ENCODE assay signal across 1 cellular context in the genomic region with DNA sequence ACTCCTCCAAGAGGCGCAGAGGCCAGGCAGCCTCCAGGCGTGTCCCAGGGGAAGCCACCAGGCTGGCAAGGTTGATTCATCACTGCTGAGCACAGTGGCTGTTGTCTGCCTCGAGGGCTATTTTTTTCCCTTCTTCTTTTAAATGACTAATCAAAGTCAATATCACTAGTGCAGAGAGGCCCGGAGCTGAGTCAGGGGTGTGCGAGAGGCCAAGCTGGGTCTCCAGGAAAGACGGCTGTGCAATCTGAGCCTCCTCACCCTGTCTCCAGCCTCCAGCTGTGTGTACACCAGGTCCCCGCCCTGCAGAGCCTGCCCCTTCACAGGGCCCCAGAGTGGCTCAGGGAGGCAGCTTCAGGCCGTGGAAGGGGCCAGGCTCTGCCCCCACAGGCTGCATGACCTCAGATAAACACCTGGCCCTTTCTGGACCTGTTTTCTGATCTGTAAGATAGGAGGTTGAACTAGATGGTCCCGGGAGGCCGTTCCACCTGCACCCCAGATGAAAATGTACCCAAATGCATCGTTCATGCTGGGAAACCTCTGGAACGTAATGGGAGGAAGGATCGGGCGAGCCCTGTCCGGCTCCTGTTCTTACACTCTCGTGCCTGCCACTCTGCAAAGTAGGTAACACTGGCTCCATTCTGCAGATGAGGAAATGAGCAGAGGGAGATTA.
TF ChIP-seq lines count a peak whose summit lies in the region.

No MANE protein-coding gene starts in this region.

TF ChIP-seq in K562, 482 proteins besides CTCF, POLR2A, EP300 and RAD21 (continued from another document and continues in another):
- TF ChIP-seq, protein P1, sequence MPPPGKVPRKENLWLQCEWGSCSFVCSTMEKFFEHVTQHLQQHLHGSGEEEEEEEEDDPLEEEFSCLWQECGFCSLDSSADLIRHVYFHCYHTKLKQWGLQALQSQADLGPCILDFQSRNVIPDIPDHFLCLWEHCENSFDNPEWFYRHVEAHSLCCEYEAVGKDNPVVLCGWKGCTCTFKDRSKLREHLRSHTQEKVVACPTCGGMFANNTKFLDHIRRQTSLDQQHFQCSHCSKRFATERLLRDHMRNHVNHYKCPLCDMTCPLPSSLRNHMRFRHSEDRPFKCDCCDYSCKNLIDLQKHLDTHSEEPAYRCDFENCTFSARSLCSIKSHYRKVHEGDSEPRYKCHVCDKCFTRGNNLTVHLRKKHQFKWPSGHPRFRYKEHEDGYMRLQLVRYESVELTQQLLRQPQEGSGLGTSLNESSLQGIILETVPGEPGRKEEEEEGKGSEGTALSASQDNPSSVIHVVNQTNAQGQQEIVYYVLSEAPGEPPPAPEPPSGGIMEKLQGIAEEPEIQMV (tag; conservative IDR thresholded peaks at IDR 0.05; ENCODE audit: low read depth): no peak
- no peak for TF ChIP-seq PHF8 (IDR thresholded peaks at IDR 0.05; ENCODE audit: borderline replicate concordance, low read length)
- TF ChIP-seq ZNF311 (CRISPR knock-in tag; IDR thresholded peaks at IDR 0.05): no peak
- TF ChIP-seq HNRNPL (IDR thresholded peaks at IDR 0.05; ENCODE audit: low read depth, low read length): no peak
- TF ChIP-seq, protein P2, sequence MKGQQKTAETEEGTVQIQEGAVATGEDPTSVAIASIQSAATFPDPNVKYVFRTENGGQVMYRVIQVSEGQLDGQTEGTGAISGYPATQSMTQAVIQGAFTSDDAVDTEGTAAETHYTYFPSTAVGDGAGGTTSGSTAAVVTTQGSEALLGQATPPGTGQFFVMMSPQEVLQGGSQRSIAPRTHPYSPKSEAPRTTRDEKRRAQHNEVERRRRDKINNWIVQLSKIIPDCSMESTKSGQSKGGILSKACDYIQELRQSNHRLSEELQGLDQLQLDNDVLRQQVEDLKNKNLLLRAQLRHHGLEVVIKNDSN (CRISPR knock-in tag; IDR thresholded peaks at IDR 0.05): no peak
- TF ChIP-seq ZNF347 (CRISPR knock-in tag; IDR thresholded peaks at IDR 0.05; ENCODE audit: low read depth): 0 out of 2 replicates have a peak, but pooled peaks have one; percentile 61
- no peak for TF ChIP-seq ADNP (tag; IDR thresholded peaks at IDR 0.05)
- TF ChIP-seq ZC3H11A (IDR thresholded peaks at IDR 0.05; ENCODE audit: low read depth, low read length): no peak
- peak; percentile 93 for TF ChIP-seq POLR2AphosphoS5 (IDR thresholded peaks at IDR 0.05; ENCODE audit: control insufficient read depth, insufficient read depth, low read depth, low read length)
- TF ChIP-seq, protein P3, sequence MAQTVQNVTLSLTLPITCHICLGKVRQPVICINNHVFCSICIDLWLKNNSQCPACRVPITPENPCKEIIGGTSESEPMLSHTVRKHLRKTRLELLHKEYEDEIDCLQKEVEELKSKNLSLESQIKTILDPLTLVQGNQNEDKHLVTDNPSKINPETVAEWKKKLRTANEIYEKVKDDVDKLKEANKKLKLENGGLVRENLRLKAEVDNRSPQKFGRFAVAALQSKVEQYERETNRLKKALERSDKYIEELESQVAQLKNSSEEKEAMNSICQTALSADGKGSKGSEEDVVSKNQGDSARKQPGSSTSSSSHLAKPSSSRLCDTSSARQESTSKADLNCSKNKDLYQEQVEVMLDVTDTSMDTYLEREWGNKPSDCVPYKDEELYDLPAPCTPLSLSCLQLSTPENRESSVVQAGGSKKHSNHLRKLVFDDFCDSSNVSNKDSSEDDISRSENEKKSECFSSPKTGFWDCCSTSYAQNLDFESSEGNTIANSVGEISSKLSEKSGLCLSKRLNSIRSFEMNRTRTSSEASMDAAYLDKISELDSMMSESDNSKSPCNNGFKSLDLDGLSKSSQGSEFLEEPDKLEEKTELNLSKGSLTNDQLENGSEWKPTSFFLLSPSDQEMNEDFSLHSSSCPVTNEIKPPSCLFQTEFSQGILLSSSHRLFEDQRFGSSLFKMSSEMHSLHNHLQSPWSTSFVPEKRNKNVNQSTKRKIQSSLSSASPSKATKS (CRISPR knock-in tag; IDR thresholded peaks at IDR 0.05): no peak
- TF ChIP-seq, protein P4, sequence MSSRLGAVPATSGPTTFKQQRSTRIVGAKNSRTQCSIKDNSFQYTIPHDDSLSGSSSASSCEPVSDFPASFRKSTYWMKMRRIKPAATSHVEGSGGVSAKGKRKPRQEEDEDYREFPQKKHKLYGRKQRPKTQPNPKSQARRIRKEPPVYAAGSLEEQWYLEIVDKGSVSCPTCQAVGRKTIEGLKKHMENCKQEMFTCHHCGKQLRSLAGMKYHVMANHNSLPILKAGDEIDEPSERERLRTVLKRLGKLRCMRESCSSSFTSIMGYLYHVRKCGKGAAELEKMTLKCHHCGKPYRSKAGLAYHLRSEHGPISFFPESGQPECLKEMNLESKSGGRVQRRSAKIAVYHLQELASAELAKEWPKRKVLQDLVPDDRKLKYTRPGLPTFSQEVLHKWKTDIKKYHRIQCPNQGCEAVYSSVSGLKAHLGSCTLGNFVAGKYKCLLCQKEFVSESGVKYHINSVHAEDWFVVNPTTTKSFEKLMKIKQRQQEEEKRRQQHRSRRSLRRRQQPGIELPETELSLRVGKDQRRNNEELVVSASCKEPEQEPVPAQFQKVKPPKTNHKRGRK (tag; IDR thresholded peaks at IDR 0.05): no peak
- TF ChIP-seq ZNF3 (CRISPR knock-in tag; IDR thresholded peaks at IDR 0.05): no peak
- no peak for TF ChIP-seq ZNF133 (CRISPR knock-in tag; IDR thresholded peaks at IDR 0.05)
- no peak for TF ChIP-seq SRSF1 (IDR thresholded peaks at IDR 0.05; ENCODE audit: low read depth, low read length)
- TF ChIP-seq DDX20 (tag; IDR thresholded peaks at IDR 0.05; ENCODE audit: low read depth): no peak
- no peak for TF ChIP-seq ARHGAP35 (IDR thresholded peaks at IDR 0.05; ENCODE audit: partially characterized antibody)
- no peak for TF ChIP-seq LARP7 (IDR thresholded peaks at IDR 0.05)
- TF ChIP-seq SIX5 (IDR thresholded peaks at IDR 0.05; ENCODE audit: borderline replicate concordance in 1 of 2, insufficient read depth in 1 of 2, low read depth in 1 of 2, low read length in 2 of 2): no peak
- TF ChIP-seq ESRRA (IDR thresholded peaks at IDR 0.05; ENCODE audit: borderline replicate concordance, low read depth): no peak
- TF ChIP-seq SP2 (IDR thresholded peaks at IDR 0.05; ENCODE audit: extremely low read depth, low read depth, low read length, poor library complexity, severe bottlenecking): no peak
- TF ChIP-seq, protein P5, sequence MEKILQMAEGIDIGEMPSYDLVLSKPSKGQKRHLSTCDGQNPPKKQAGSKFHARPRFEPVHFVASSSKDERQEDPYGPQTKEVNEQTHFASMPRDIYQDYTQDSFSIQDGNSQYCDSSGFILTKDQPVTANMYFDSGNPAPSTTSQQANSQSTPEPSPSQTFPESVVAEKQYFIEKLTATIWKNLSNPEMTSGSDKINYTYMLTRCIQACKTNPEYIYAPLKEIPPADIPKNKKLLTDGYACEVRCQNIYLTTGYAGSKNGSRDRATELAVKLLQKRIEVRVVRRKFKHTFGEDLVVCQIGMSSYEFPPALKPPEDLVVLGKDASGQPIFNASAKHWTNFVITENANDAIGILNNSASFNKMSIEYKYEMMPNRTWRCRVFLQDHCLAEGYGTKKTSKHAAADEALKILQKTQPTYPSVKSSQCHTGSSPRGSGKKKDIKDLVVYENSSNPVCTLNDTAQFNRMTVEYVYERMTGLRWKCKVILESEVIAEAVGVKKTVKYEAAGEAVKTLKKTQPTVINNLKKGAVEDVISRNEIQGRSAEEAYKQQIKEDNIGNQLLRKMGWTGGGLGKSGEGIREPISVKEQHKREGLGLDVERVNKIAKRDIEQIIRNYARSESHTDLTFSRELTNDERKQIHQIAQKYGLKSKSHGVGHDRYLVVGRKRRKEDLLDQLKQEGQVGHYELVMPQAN (IDR thresholded peaks at IDR 0.05; ENCODE audit: borderline replicate concordance): no peak
- peak; percentile 93 for TF ChIP-seq SOX6 (IDR thresholded peaks at IDR 0.05)
- no peak for TF ChIP-seq ZNF140 (CRISPR knock-in tag; IDR thresholded peaks at IDR 0.05)
- peak; percentile 75 to 77; a peak in 3 of 4 replicates for TF ChIP-seq TBL1XR1 (IDR thresholded peaks at IDR 0.05; ENCODE audit: low read length in 2 of 2)
- TF ChIP-seq MBD2 (IDR thresholded peaks at IDR 0.05; ENCODE audit: borderline replicate concordance, low read depth): no peak; the same call in 1 of the 2 replicates
- TF ChIP-seq, protein P6, sequence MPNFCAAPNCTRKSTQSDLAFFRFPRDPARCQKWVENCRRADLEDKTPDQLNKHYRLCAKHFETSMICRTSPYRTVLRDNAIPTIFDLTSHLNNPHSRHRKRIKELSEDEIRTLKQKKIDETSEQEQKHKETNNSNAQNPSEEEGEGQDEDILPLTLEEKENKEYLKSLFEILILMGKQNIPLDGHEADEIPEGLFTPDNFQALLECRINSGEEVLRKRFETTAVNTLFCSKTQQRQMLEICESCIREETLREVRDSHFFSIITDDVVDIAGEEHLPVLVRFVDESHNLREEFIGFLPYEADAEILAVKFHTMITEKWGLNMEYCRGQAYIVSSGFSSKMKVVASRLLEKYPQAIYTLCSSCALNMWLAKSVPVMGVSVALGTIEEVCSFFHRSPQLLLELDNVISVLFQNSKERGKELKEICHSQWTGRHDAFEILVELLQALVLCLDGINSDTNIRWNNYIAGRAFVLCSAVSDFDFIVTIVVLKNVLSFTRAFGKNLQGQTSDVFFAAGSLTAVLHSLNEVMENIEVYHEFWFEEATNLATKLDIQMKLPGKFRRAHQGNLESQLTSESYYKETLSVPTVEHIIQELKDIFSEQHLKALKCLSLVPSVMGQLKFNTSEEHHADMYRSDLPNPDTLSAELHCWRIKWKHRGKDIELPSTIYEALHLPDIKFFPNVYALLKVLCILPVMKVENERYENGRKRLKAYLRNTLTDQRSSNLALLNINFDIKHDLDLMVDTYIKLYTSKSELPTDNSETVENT (CRISPR knock-in tag; IDR thresholded peaks at IDR 0.05): no peak
- TF ChIP-seq BCOR (IDR thresholded peaks at IDR 0.05): peak; percentile 81
- TF ChIP-seq COPS2 (conservative IDR thresholded peaks at IDR 0.05): no peak
- TF ChIP-seq, protein P7, sequence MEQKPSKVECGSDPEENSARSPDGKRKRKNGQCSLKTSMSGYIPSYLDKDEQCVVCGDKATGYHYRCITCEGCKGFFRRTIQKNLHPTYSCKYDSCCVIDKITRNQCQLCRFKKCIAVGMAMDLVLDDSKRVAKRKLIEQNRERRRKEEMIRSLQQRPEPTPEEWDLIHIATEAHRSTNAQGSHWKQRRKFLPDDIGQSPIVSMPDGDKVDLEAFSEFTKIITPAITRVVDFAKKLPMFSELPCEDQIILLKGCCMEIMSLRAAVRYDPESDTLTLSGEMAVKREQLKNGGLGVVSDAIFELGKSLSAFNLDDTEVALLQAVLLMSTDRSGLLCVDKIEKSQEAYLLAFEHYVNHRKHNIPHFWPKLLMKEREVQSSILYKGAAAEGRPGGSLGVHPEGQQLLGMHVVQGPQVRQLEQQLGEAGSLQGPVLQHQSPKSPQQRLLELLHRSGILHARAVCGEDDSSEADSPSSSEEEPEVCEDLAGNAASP (IDR thresholded peaks at IDR 0.05): no peak
- TF ChIP-seq SMAD1 (IDR thresholded peaks at IDR 0.05; ENCODE audit: low read depth, low read length, partially characterized antibody): peak; percentile 32
- TF ChIP-seq ZNF197 (CRISPR knock-in tag; IDR thresholded peaks at IDR 0.05; ENCODE audit: low read depth): 0 out of 2 replicates have a peak, but pooled peaks have one; percentile 56
- no peak for TF ChIP-seq MTF1 (CRISPR knock-in tag; IDR thresholded peaks at IDR 0.05; ENCODE audit: borderline replicate concordance)
- no peak for TF ChIP-seq ZC3H8 (IDR thresholded peaks at IDR 0.05)
- TF ChIP-seq CBFA2T3 (IDR thresholded peaks at IDR 0.05): peak; percentile 98
- no peak for TF ChIP-seq TAF7 (tag; IDR thresholded peaks at IDR 0.05)
- TF ChIP-seq CHD2 (IDR thresholded peaks at IDR 0.05; ENCODE audit: low read depth, low read length): no peak
- TF ChIP-seq PML (IDR thresholded peaks at IDR 0.05; ENCODE audit: low read length): peak; percentile 77; the same call in 1 of the 2 replicates
- no peak for TF ChIP-seq GABPB2 (CRISPR knock-in tag; conservative IDR thresholded peaks at IDR 0.05)
- TF ChIP-seq, protein P8, sequence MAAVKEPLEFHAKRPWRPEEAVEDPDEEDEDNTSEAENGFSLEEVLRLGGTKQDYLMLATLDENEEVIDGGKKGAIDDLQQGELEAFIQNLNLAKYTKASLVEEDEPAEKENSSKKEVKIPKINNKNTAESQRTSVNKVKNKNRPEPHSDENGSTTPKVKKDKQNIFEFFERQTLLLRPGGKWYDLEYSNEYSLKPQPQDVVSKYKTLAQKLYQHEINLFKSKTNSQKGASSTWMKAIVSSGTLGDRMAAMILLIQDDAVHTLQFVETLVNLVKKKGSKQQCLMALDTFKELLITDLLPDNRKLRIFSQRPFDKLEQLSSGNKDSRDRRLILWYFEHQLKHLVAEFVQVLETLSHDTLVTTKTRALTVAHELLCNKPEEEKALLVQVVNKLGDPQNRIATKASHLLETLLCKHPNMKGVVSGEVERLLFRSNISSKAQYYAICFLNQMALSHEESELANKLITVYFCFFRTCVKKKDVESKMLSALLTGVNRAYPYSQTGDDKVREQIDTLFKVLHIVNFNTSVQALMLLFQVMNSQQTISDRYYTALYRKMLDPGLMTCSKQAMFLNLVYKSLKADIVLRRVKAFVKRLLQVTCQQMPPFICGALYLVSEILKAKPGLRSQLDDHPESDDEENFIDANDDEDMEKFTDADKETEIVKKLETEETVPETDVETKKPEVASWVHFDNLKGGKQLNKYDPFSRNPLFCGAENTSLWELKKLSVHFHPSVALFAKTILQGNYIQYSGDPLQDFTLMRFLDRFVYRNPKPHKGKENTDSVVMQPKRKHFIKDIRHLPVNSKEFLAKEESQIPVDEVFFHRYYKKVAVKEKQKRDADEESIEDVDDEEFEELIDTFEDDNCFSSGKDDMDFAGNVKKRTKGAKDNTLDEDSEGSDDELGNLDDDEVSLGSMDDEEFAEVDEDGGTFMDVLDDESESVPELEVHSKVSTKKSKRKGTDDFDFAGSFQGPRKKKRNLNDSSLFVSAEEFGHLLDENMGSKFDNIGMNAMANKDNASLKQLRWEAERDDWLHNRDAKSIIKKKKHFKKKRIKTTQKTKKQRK (IDR thresholded peaks at IDR 0.05; ENCODE audit: borderline replicate concordance, low read depth, low read length): no peak
- TF ChIP-seq SMARCA4 (IDR thresholded peaks at IDR 0.05): peak; percentile 85
- no peak for TF ChIP-seq MED1 (CRISPR knock-in tag; IDR thresholded peaks at IDR 0.05; ENCODE audit: borderline replicate concordance)
- no peak for TF ChIP-seq RBM39 (optimal IDR thresholded peaks at IDR 0.05; ENCODE audit: low read depth, low read length)
- TF ChIP-seq PTBP1 (IDR thresholded peaks at IDR 0.05; ENCODE audit: low read depth, low read length): no peak; the same call in 1 of the 2 replicates
- TF ChIP-seq, protein P9, sequence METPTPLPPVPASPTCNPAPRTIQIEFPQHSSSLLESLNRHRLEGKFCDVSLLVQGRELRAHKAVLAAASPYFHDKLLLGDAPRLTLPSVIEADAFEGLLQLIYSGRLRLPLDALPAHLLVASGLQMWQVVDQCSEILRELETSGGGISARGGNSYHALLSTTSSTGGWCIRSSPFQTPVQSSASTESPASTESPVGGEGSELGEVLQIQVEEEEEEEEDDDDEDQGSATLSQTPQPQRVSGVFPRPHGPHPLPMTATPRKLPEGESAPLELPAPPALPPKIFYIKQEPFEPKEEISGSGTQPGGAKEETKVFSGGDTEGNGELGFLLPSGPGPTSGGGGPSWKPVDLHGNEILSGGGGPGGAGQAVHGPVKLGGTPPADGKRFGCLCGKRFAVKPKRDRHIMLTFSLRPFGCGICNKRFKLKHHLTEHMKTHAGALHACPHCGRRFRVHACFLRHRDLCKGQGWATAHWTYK (CRISPR knock-in tag; IDR thresholded peaks at IDR 0.05): peak; percentile 59; the same call in 1 of the 2 replicates
- TF ChIP-seq, protein P10, sequence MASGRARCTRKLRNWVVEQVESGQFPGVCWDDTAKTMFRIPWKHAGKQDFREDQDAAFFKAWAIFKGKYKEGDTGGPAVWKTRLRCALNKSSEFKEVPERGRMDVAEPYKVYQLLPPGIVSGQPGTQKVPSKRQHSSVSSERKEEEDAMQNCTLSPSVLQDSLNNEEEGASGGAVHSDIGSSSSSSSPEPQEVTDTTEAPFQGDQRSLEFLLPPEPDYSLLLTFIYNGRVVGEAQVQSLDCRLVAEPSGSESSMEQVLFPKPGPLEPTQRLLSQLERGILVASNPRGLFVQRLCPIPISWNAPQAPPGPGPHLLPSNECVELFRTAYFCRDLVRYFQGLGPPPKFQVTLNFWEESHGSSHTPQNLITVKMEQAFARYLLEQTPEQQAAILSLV (tag; IDR thresholded peaks at IDR 0.05): no peak
